ENCODE assay signal across 1 cellular context in the genomic region with DNA sequence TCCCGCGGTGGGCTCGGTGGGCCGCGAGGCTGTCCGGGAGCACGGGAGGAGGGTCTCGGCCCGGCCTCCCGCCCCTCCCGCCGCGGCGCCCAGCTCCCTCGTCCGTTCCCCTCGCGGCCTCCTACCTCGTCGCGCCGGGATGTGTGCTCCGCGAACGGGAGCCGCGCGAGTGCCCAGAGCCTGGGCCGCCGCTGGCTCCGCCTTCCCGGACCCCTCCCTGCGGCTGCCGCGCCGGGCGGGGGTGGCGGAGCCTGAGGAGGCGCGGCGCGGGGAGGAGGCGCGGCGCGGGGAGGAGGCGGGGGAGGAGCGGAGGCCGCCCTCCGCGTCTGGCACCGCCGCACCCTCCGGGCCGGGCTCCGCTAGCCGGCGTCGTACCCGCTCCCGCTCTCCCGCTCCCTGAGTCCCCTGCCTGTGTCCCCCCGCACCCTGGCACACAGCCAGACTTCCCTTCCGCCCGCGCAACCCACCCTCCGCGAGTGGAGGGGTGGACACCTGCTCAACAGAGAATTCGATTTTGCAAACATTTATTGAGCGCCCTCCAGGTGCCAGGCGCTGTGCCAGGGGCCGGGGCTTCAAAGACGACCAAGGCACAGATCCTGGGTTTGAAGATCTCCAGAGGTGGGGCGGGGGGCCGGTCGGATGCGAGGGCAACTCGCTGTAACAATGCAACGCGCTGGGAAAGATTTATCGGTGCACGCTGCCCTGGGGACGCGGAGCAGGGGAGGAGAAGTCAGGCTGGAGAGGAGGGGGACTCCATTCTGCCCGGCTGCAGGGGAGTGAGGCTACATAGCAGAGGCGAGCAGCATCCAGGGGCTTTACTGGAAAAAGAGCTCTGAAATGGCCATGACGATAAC.
TF ChIP-seq lines count a peak whose summit lies in the region.

A gene with protein sequence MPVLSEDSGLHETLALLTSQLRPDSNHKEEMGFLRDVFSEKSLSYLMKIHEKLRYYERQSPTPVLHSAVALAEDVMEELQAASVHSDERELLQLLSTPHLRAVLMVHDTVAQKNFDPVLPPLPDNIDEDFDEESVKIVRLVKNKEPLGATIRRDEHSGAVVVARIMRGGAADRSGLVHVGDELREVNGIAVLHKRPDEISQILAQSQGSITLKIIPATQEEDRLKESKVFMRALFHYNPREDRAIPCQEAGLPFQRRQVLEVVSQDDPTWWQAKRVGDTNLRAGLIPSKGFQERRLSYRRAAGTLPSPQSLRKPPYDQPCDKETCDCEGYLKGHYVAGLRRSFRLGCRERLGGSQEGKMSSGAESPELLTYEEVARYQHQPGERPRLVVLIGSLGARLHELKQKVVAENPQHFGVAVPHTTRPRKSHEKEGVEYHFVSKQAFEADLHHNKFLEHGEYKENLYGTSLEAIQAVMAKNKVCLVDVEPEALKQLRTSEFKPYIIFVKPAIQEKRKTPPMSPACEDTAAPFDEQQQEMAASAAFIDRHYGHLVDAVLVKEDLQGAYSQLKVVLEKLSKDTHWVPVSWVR (minus strand): TSS at position 171 of the 854 bp plus-strand sequence. CDS start 1,240 bp downstream, outside the sequence.

TF ChIP-seq in endothelial cell of umbilical vein, 7 proteins besides CTCF, POLR2A, EP300 and RAD21 (continued from another document):
- TF ChIP-seq POLR2AphosphoS5 (IDR thresholded peaks at IDR 0.05; ENCODE audit: insufficient read depth, low read depth, low read length): peak; percentile 58
